In the genomic region with DNA sequence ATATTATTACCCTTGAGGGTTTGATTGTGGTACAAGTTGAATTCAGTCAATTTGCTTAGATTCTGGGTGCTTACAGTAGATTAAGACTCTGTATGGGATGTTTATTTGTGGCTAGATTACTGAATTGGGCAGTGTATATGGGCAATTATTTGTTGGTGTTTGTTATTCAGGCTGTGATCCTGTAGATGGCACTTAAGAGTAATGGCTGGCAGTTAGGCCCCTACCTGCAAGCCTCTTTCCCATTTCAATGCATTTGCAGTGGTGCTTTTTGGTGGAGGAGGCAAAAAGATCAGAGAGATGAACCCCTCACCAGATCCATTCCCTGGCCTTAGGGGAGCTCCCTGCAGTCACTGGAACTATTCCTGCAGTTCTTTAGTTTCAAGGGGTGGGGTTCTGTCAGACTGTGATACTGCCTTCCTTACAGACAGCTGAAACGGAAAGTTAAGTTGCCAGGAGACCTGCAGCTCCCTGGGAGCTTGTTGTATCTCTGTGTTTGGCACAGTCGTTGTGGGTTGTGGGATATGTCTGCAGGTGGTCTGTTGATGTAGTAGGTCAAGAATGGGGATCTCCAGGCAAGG, we compare ENCODE assay signal across 11 cellular contexts.
DNase-seq lines count a peak whose midpoint lies in the region; ATAC-seq, FAIRE-seq and TF ChIP-seq lines count a peak whose summit lies in the region.
"Had no signal": no experiment of that assay in that cellular context is flagged by ENCODE, and none has a peak within 500 bp of the region (broad histone marks: within the 10 kb centered on the region; RNA-seq: fewer than 3 reads in every experiment).

No MANE protein-coding gene starts in this region.

- BruUV-seq in mammary epithelial cell (replicated peaks; lab: Mats Ljungman, UMichigan), result no TSS peak

- peaks cover 0 to 1% (median 0%) of the 10 kb centered on the region in 5 donors for H3K27me3 Mint-ChIP-seq in naive thymus-derived CD8-positive, alpha-beta T cell

- no peaks in the 10 kb centered on the region for H3K27me3 ChIP-seq in Loucy (ENCODE audit: insufficient read depth, low read length, poor library complexity, severe bottlenecking)
- H3K27me3 ChIP-seq in mammary epithelial cell (ENCODE audit: insufficient read depth, low read length), result no peaks in the 10 kb centered on the region
- H3K27me3 ChIP-seq in neural cell (ENCODE audit: insufficient read depth, low read depth, low read length), result no peaks in the 10 kb centered on the region
- H3K27me3 ChIP-seq in prostate gland (replicated peaks; ENCODE audit: insufficient read depth), result no peaks in the 10 kb centered on the region

- TF ChIP-seq EP300 in neural cell (conservative IDR thresholded peaks at IDR 0.05; ENCODE audit: poor library complexity, severe bottlenecking), result no peak

- no peak overlapping the region for H3K4me3 ChIP-seq in Loucy (ENCODE audit: low read length, poor library complexity, severe bottlenecking)
- H3K4me3 ChIP-seq in mammary epithelial cell (replicated peaks in 1 of 3; ENCODE audit: insufficient read depth in 1 of 3, low read depth in 2 of 3, low read length in 3 of 3), result no peak overlapping the region
- H3K4me3 ChIP-seq in neural cell (ENCODE audit: low read length), result no peak overlapping the region
- H3K4me3 ChIP-seq in prostate gland, result no peak overlapping the region
- H3K4me3 ChIP-seq: K562 had no signal

- no peak for DNase-seq in mammary epithelial cell
- no peak for DNase-seq in medulla oblongata (ENCODE audit: extremely low spot score)
- no peak for DNase-seq in naive thymus-derived CD8-positive, alpha-beta T cell
- no peak for DNase-seq in prostate gland (ENCODE audit: low spot score)
- no peak for DNase-seq in dedifferentiated amniotic fluid mesenchymal stem cell (ENCODE audit: extremely low spot score)
- DNase-seq: activated effector memory CD4-positive, alpha-beta T cell treated with anti-CD3 and anti-CD28 coated beads, Interleukin-2, amount 50 U/mL, for 16 hours had no signal

- no peaks in the 10 kb centered on the region for H3F3A ChIP-seq in Loucy (ENCODE audit: low read depth)
- H3F3A ChIP-seq in neural cell (ENCODE audit: insufficient read depth, low read length, poor library complexity, severe bottlenecking), result no peaks in the 10 kb centered on the region

- H3K4me1 ChIP-seq in Loucy (ENCODE audit: insufficient read depth, low read length, poor library complexity, severe bottlenecking) (no peaks in the 10 kb centered on the region), mammary epithelial cell (ENCODE audit: insufficient read depth, low read length) (peaks cover 11% of the 10 kb centered on the region), prostate gland (replicated peaks) (no peaks in the 10 kb centered on the region)

- no peak overlapping the region for H2AFZ ChIP-seq in Loucy (ENCODE audit: low read length)
- no peak overlapping the region for H2AFZ ChIP-seq in mammary epithelial cell (ENCODE audit: low read depth, low read length)
- H2AFZ ChIP-seq in neural cell (ENCODE audit: low read depth, low read length), result no peak overlapping the region

- TF ChIP-seq POLR2A in prostate gland (IDR thresholded peaks at IDR 0.05), result no peak

- ATAC-seq in naive thymus-derived CD8-positive, alpha-beta T cell, result no peak
- ATAC-seq: K562 had no signal

- WGBS in mammary epithelial cell (ENCODE audit: low coverage, missing lambda C conversion rate), result 67% methylated on average over 2 of the region's 2 CpGs
- WGBS in prostate gland, result 60% methylated on average over 2 of the region's 2 CpGs

- H3K9me3 Mint-ChIP-seq in naive thymus-derived CD8-positive, alpha-beta T cell, result peaks cover 4 to 27% (median 17%) of the 10 kb centered on the region in 9 donors

- no peak overlapping the region for H3K9ac ChIP-seq in Loucy (ENCODE audit: low read depth, low read length, poor library complexity, severe bottlenecking)
- H3K9ac ChIP-seq in mammary epithelial cell (ENCODE audit: insufficient read depth, low read length), result no peak overlapping the region
- no peak overlapping the region for H3K9ac ChIP-seq in neural cell (ENCODE audit: low read length)

- no peak overlapping the region for H3K4me2 ChIP-seq in Loucy (ENCODE audit: low read depth, low read length, poor library complexity, severe bottlenecking)
- no peak overlapping the region for H3K4me2 ChIP-seq in mammary epithelial cell (ENCODE audit: insufficient read depth, low read depth, low read length)
- H3K4me2 ChIP-seq in neural cell (ENCODE audit: low read length), result no peak overlapping the region

- TF ChIP-seq CTCF in Loucy (conservative IDR thresholded peaks at IDR 0.05; ENCODE audit: low read length) (peak; percentile 42), mammary epithelial cell (conservative IDR thresholded peaks at IDR 0.05 in 1 of 2, IDR thresholded peaks at IDR 0.05 in 1 of 2; ENCODE audit: extremely low read depth in 1 of 2, insufficient read depth in 1 of 2, low read depth in 1 of 2, low read length in 2 of 2) (peak; percentile 22 to 58), neural cell (IDR thresholded peaks at IDR 0.05; ENCODE audit: poor library complexity, severe bottlenecking) (peak; percentile 56), prostate gland (IDR thresholded peaks at IDR 0.05) (peak in 1 of 4 experiments; percentile 21)

- FAIRE-seq in G401.6 (lab: Jason Lieb, UNC), result peak; percentile 70
- FAIRE-seq: GM18507, K562 had no signal

- H3K9me3 ChIP-seq in Loucy (ENCODE audit: insufficient read depth, low read depth, low read length) (no peaks in the 10 kb centered on the region), mammary epithelial cell (replicated peaks; ENCODE audit: insufficient read depth, low read length) (no peaks in the 10 kb centered on the region), neural cell (ENCODE audit: low read length) (no peaks in the 10 kb centered on the region), prostate gland (no peaks in the 10 kb centered on the region)

- H3K36me3 Mint-ChIP-seq in naive thymus-derived CD8-positive, alpha-beta T cell, result no peaks in the 10 kb centered on the region

- H3K4me3 Mint-ChIP-seq in naive thymus-derived CD8-positive, alpha-beta T cell, result no peak overlapping the region

- H3K9me2 ChIP-seq in Loucy (replicated peaks; ENCODE audit: low read depth, low read length), result no peaks in the 10 kb centered on the region
- no peaks in the 10 kb centered on the region for H3K9me2 ChIP-seq in neural cell (ENCODE audit: insufficient read depth, low read length)

- in situ Hi-C loops in mammary epithelial cell (cut with MboI; ENCODE audit: low sequenced_read_pairs in 2 of 2), result no loop called here

- H3K27ac ChIP-seq in mammary epithelial cell (ENCODE audit: insufficient read depth, low read depth, low read length) (no peak overlapping the region), neural cell (ENCODE audit: low read length) (no peak overlapping the region), prostate gland (no peak overlapping the region)

- intact Hi-C loops in mammary epithelial cell (cut with micrococcal nuclease), result loop anchor here (1.0 to 5.0 kb wide), 2 partner anchors 308 to 430 kb away; no protein-coding TSS in a partner anchor
- intact Hi-C loops in prostate gland (cut with DNase I), result no loop called here

- CTCF ChIA-PET in mammary epithelial cell (lab: Charles Lee; ENCODE audit: low non-redundant PET), result interaction anchor here (0.5 to 0.7 kb wide), 3 partner anchors 177 to 1400 kb away, joined by 3 to 5 read pairs (median 5); no protein-coding TSS in a partner anchor

- POLR2A ChIA-PET in naive thymus-derived CD8-positive, alpha-beta T cell (lab: Charles Lee), result no interaction called here

- H3K4me1 Mint-ChIP-seq in naive thymus-derived CD8-positive, alpha-beta T cell, result no peaks in the 10 kb centered on the region

- dilution Hi-C loops in mammary epithelial cell (cut with HindIII; ENCODE audit: low sequenced_read_pairs), result no loop called here

- peak; percentile 56 for TF ChIP-seq RAD21 in neural cell (conservative IDR thresholded peaks at IDR 0.05)

- no peaks in the 10 kb centered on the region for H4K20me1 ChIP-seq in Loucy (ENCODE audit: insufficient read depth, low read length, poor library complexity, severe bottlenecking)
- H4K20me1 ChIP-seq in mammary epithelial cell (ENCODE audit: insufficient read depth, low read length), result no peaks in the 10 kb centered on the region
- no peaks in the 10 kb centered on the region for H4K20me1 ChIP-seq in neural cell (ENCODE audit: insufficient read depth)

- no peaks in the 10 kb centered on the region for H3K36me3 ChIP-seq in Loucy (ENCODE audit: insufficient read depth, low read length)
- no peaks in the 10 kb centered on the region for H3K36me3 ChIP-seq in mammary epithelial cell (ENCODE audit: insufficient read depth, low read length)
- no peaks in the 10 kb centered on the region for H3K36me3 ChIP-seq in neural cell (ENCODE audit: insufficient read depth, low read length)
- no peaks in the 10 kb centered on the region for H3K36me3 ChIP-seq in prostate gland

- no peaks in the 10 kb centered on the region for H3K79me2 ChIP-seq in Loucy (ENCODE audit: insufficient read depth, low read length)
- H3K79me2 ChIP-seq in mammary epithelial cell (ENCODE audit: insufficient read depth, low read length), result no peaks in the 10 kb centered on the region
- H3K79me2 ChIP-seq in neural cell (replicated peaks; ENCODE audit: insufficient read depth, low read length), result no peaks in the 10 kb centered on the region

- no peak overlapping the region for H3K27ac Mint-ChIP-seq in naive thymus-derived CD8-positive, alpha-beta T cell

TF ChIP-seq in neural cell, 6 proteins besides CTCF, POLR2A, EP300 and RAD21:
- TF ChIP-seq POLR2AphosphoS5 (IDR thresholded peaks at IDR 0.05) (no peak), SMC3 (conservative IDR thresholded peaks at IDR 0.05; ENCODE audit: poor library complexity) (peak; percentile 52), MXI1 (conservative IDR thresholded peaks at IDR 0.05; ENCODE audit: poor library complexity, severe bottlenecking) (no peak)
